Comparison of ENCODE assay signal across 8 cellular contexts in the genomic region with DNA sequence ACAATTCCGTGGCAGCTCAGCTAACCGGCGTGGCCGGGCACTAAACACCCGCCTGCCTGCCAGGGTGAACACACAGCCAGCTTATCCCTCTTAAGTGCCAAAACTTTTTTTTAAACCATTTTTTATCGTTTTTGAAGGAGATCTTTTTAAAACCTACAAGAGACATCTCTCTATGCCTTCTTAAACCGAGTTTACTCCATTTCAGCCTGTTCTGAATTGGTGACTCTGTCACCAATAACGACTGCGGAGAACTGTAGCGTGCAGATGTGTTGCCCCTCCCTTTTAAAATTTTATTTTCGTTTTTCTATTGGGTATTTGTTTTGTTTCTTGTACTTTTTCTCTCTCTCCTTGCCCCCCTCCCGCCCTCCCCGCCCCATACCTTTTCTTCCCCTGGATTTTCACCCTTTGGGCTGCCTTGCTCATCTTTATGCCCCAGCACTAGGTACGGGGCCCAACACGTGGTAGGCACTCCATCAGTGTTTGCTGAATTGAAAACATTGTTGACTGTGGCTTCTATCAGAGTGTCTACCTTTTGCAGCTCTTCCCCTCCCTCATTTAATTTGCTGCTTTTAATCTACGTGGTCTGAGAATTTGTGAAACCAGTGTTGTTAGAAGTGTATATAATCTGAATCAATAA. TPM values are rescaled to one million over a fixed set of nuclear protein-coding genes. Genes with fewer than 3 reads are reported as not detected.
DNase-seq lines count a peak whose midpoint lies in the region; ATAC-seq, FAIRE-seq and TF ChIP-seq lines count a peak whose summit lies in the region.

No MANE protein-coding gene starts in this region.

- H3K36me3 Mint-ChIP-seq in Calu3 (ENCODE audit: insufficient read depth, unreplicated experiment), result peaks cover 29% of the 10 kb centered on the region

- peak overlapping the region; percentile 99 for H3K4me3 Mint-ChIP-seq in Calu3 (ENCODE audit: low read depth, unreplicated experiment)

- peaks cover 0 to 2% of the 10 kb centered on the region in 2 donors for H3K36me3 ChIP-seq in esophagus (ENCODE audit: control insufficient read depth in 2 of 2, insufficient read depth in 2 of 2, low read length in 1 of 2)
- H3K36me3 ChIP-seq in pancreas, result no peaks in the 10 kb centered on the region

- H3K27me3 Mint-ChIP-seq in Calu3 (ENCODE audit: unreplicated experiment), result no peaks in the 10 kb centered on the region

- BruUV-seq in Calu3 (replicated peaks; lab: Mats Ljungman, UMichigan), result no TSS peak

- H3K27me3 ChIP-seq in esophagus (ENCODE audit: control insufficient read depth in 1 of 2, insufficient read depth in 2 of 2, low read length in 2 of 2) (peaks cover 0 to 2% of the 10 kb centered on the region in 2 donors), pancreas (no peaks in the 10 kb centered on the region)

- CTCF ChIA-PET in Calu3 (lab: Charles Lee), result interaction anchor here (0.9 to 1.2 kb wide), 2 partner anchors 21 to 25 kb away, joined by 3 to 4 read pairs; no protein-coding TSS in a partner anchor
- CTCF ChIA-PET in RWPE1 (lab: Yijun Ruan, JAX), result interaction anchor here (0.7 to 1.3 kb wide), 4 partner anchors 10 to 32 kb away, joined by 3 to 9 read pairs (median 4); a partner anchor contains a TSS

- H3K4me1 ChIP-seq in esophagus (ENCODE audit: control insufficient read depth in 2 of 2, insufficient read depth in 2 of 2, low read length in 1 of 2) (peaks cover 2 to 3% of the 10 kb centered on the region in 2 donors), pancreas (peaks cover 13 to 20% (median 16%) of the 10 kb centered on the region in 3 donors)

- H3K9me3 ChIP-seq in esophagus (ENCODE audit: control insufficient read depth in 2 of 2, insufficient read depth in 1 of 2, low read depth in 1 of 2, low read length in 1 of 2) (no peaks in the 10 kb centered on the region), pancreas (no peaks in the 10 kb centered on the region)

- H3K27ac ChIP-seq in RWPE1 (peak overlapping the region; percentile 97), esophagus (ENCODE audit: low read depth in 2 of 2, low read length in 1 of 2) (peak overlapping the region; percentile 97), pancreas (peak overlapping the region in 3 of 4 donors; percentile 91 to 98 (median 98))

- 5% methylated on average over 16 of the region's 16 CpGs for WGBS in esophagus, 2 donors
- 6 to 9% methylated on average over 16 of the region's 16 CpGs for WGBS in pancreas, 2 donors

- POLR2A ChIA-PET in RWPE1 (lab: Yijun Ruan, JAX; ENCODE audit: low non-redundant PET), result interaction anchor here (0.9 to 1.5 kb wide), 3 partner anchors 25 to 27 kb away, joined by 3 to 8 read pairs (median 3); a partner anchor contains a TSS

- DNase-seq in Calu3, result no peak
- DNase-seq in RWPE1 (ENCODE audit: low spot score), result no peak
- no peak for DNase-seq in pancreas
- no peak for DNase-seq in NCI-H1436 treated with DMSO at 0.1 percent for 48 hours (lab: John Stamatoyannopoulos, UW)
- no peak for DNase-seq in NCI-H748 treated with DMSO at 0.1 percent for 48 hours (lab: John Stamatoyannopoulos, UW)

- no peaks in the 10 kb centered on the region for H3K9me3 Mint-ChIP-seq in Calu3 (ENCODE audit: low read depth, unreplicated experiment)

- H3K4me3 ChIP-seq in esophagus (ENCODE audit: low read depth in 1 of 2, low read length in 2 of 2) (peak overlapping the region; percentile 76 to 90), pancreas (peak overlapping the region; percentile 67 to 99 (median 88))

- FAIRE-seq in pancreas (lab: Jason Lieb, UNC), result no peak

- TF ChIP-seq CTCF in Calu3 (IDR thresholded peaks at IDR 0.05; ENCODE audit: unreplicated experiment) (no peak), RWPE1 (conservative IDR thresholded peaks at IDR 0.05; ENCODE audit: low read depth) (no peak), pancreas (IDR thresholded peaks at IDR 0.05) (no peak)

- intact Hi-C loops in Calu3 (cut with micrococcal nuclease; ENCODE audit: unreplicated experiment) (loop anchor here (1.0 kb wide), 1 partner anchor 25 kb away; no protein-coding TSS in a partner anchor), pancreas (cut with DNase I) (no loop called here)

- peaks cover 32% of the 10 kb centered on the region for H3K4me1 Mint-ChIP-seq in Calu3 (ENCODE audit: low read depth, unreplicated experiment)

- ATAC-seq in pancreas, result no peak
- ATAC-seq in GM18861 (IDR thresholded peaks at IDR 0.05; ENCODE audit: unreplicated experiment), result no peak
- no peak for ATAC-seq in HG02885 (IDR thresholded peaks at IDR 0.05; ENCODE audit: poor library complexity, unreplicated experiment)

- H3K27ac Mint-ChIP-seq in Calu3 (ENCODE audit: unreplicated experiment), result peak overlapping the region; percentile 82

RNA-seq across cellular contexts. Expression of a gene that starts 1.5 kb away (rescaled TPM):
- total RNA-seq in Calu3 (2022) (10.9 and 11.1 TPM in 2 replicates), pancreas (1 to 10 TPM; 4.2 to 8.1 (median 6.2) TPM)
- polyA plus RNA-seq in esophagus (1 to 10 TPM; 5.7 to 6.2 TPM), pancreas (10 to 100 TPM in 1 of 2 donors, 1 to 10 TPM in 1; 5.2 to 10.7 TPM)

RNA-seq across cellular contexts. Expression of a gene that starts 8.3 kb away (rescaled TPM):
- 7.3 and 8.8 TPM in 2 replicates for total RNA-seq in Calu3 (2022)
- 1 to 10 TPM; 1.9 TPM for polyA plus RNA-seq in esophagus
- 1 to 10 TPM; 2.5 to 6.3 (median 2.9) TPM for total RNA-seq in pancreas
- 1 to 10 TPM; 5.8 to 6.8 TPM for polyA plus RNA-seq in pancreas

RNA-seq across cellular contexts. Expression of a gene that starts 26.5 kb away (rescaled TPM):
- total RNA-seq in Calu3 (2022) (13.6 and 14.5 TPM in 2 replicates), pancreas (1 to 10 TPM; 4.3 to 8.8 (median 6.5) TPM)
- polyA plus RNA-seq in esophagus (1 to 10 TPM; 2.2 to 2.4 TPM), pancreas (1 to 10 TPM; 2.9 to 4.8 TPM)

RNA-seq across cellular contexts. Expression of a gene that starts 41.3 kb away (rescaled TPM):
- not detected in 2 replicates for total RNA-seq in Calu3 (2022)
- polyA plus RNA-seq in esophagus, result not detected
- total RNA-seq in pancreas, result not detected
- polyA plus RNA-seq in pancreas, result under 1 TPM in 1 of 2 donors, not detected in 1; 0.02 TPM

RNA-seq across cellular contexts. Expression of a gene that starts 48.0 kb away (rescaled TPM):
- 0.42 and 0.51 TPM in 2 replicates for total RNA-seq in Calu3 (2022)
- polyA plus RNA-seq in esophagus, result 1 to 10 TPM; 6.0 to 6.1 TPM
- total RNA-seq in pancreas, result 10 to 100 TPM; 10.7 to 23.0 (median 15.3) TPM
- 10 to 100 TPM; 25.5 to 41.3 TPM for polyA plus RNA-seq in pancreas
